Comparison of ENCODE assay signal across 14 cellular contexts in the genomic region with DNA sequence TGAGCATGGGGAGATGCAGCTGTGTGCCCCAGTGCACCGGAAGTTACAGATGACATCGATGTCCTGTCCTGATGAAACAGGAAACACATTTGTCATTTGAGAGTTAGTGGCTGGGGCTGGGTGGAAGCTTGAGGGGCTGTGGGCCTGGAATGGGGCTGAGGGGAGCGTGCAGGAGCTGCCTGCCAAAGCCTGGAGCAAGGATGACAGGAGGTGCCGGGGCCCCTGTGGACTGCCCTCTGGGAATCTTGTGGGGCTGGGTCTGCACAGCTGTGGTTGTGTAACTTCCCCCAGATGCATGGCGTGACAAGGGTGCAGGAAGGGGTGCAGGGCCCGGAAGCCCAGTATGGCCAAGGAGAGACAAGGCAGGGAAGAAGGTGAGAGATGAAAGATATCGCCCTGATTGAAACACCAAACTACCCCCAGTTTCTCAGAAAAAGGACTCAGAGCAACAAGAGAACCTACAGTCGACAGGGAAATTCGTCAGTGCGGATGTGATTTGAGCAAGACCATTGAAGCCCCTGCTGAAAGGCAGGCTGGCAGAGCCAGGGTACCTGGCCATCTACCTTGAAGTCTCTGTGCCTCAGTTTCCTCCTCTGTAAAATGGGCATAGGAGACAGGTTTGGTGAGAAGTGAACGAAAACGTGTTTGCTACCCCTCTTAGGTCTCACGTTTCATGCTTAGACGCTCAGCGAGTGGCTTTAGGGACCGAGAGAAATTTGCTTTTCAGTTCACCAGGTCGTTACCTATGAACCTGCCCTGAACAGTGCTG. TPM values are rescaled to one million over a fixed set of nuclear protein-coding genes. Genes with fewer than 3 reads are reported as not detected.
DNase-seq lines count a peak whose midpoint lies in the region; ATAC-seq and TF ChIP-seq lines count a peak whose summit lies in the region.
"Had no signal": no experiment of that assay in that cellular context is flagged by ENCODE, and none has a peak within 500 bp of the region (broad histone marks: within the 10 kb centered on the region; RNA-seq: fewer than 3 reads in every experiment).

No MANE protein-coding gene starts in this region.

- peaks cover 4% of the 10 kb centered on the region; the same call in 2 of the 3 replicates for H3K9me3 Mint-ChIP-seq in GM23338

- H3K4me1 Mint-ChIP-seq in GM23338 (peaks cover 25% of the 10 kb centered on the region), T-helper 17 cell (peaks cover 27% of the 10 kb centered on the region)

- H4K8ac ChIP-seq in mesendoderm (ENCODE audit: low read depth, low read length): no peak overlapping the region

- H3K36me3 ChIP-seq in GM23338 (ENCODE audit: insufficient read depth) (no peaks in the 10 kb centered on the region), mesendoderm (ENCODE audit: control insufficient read depth, insufficient read depth, low read length) (no peaks in the 10 kb centered on the region)

- H2AFZ ChIP-seq in GM23338: no peak overlapping the region

- TF ChIP-seq CTCF in GM23338 (conservative IDR thresholded peaks at IDR 0.05; ENCODE audit: low read depth in 2 of 2): no peak

- no peak overlapping the region for H3K4ac ChIP-seq in mesendoderm (ENCODE audit: low read depth, low read length)

- no peak overlapping the region for H2BK120ac ChIP-seq in mesendoderm (ENCODE audit: low read depth, low read length)

- no CpG with 5 or more reads among the region's 17 CpGs for WGBS in mesendoderm (ENCODE audit: extremely low coverage, insufficient coverage, low lambda C conversion rate)

- no peak overlapping the region for H2BK5ac ChIP-seq in mesendoderm (ENCODE audit: low read length)

- H3K4me1 ChIP-seq in GM23338 (ENCODE audit: insufficient read depth) (peaks cover 7% of the 10 kb centered on the region), mesendoderm (ENCODE audit: control insufficient read depth, low read depth, low read length) (no peaks in the 10 kb centered on the region)

- H3K79me1 ChIP-seq in mesendoderm (ENCODE audit: low read length): no peaks in the 10 kb centered on the region

- no peaks in the 10 kb centered on the region for H3K9me3 ChIP-seq in T-helper 17 cell (ENCODE audit: control insufficient read depth, low read length, poor library complexity, severe bottlenecking)
- H3K9me3 ChIP-seq: tibial nerve had no signal

- peaks cover 5% of the 10 kb centered on the region; the same call in 1 of the 2 replicates for H3K27me3 ChIP-seq in GM23338 (ENCODE audit: insufficient read depth)
- H3K27me3 ChIP-seq in mesendoderm (ENCODE audit: insufficient read depth, low read length, poor library complexity): no peaks in the 10 kb centered on the region
- H3K27me3 ChIP-seq: tibial nerve had no signal

- H4K5ac ChIP-seq in mesendoderm (ENCODE audit: low read length): no peak overlapping the region

- H3K27ac ChIP-seq in GM23338 (ENCODE audit: low read depth) (no peak overlapping the region), mesendoderm (ENCODE audit: low read depth, low read length) (no peak overlapping the region)
- H3K27ac ChIP-seq: 22Rv1, tibial nerve had no signal

- H3K9ac ChIP-seq in mesendoderm (ENCODE audit: low read length): no peak overlapping the region

- ATAC-seq in GM23338: no peak
- ATAC-seq in T-helper 17 cell: no peak
- no peak for ATAC-seq in GM21529 (IDR thresholded peaks at IDR 0.05; ENCODE audit: unreplicated experiment)

- H3K18ac ChIP-seq in mesendoderm (ENCODE audit: low read length): no peak overlapping the region

- peaks cover 10% of the 10 kb centered on the region for H3F3A ChIP-seq in GM23338 (replicated peaks; ENCODE audit: low read depth)

- H2BK15ac ChIP-seq in mesendoderm (replicated peaks; ENCODE audit: low read depth): no peak overlapping the region

- H3K36me3 Mint-ChIP-seq in GM23338 (ENCODE audit: low read depth): peaks cover 42% of the 10 kb centered on the region
- peaks cover 5% of the 10 kb centered on the region for H3K36me3 Mint-ChIP-seq in T-helper 17 cell (ENCODE audit: low read depth)

- peak overlapping the region; percentile 3 for H3K56ac ChIP-seq in mesendoderm (ENCODE audit: low read length)

- peak; percentile 60 for DNase-seq in NK-92 treated with Interleukin-12 subunit alpha and Interleukin-12 subunit beta, amount 100 ng/mL, for 24 hours (lab: John Stamatoyannopoulos, UW)
- DNase-seq in NK-92 (lab: John Stamatoyannopoulos, UW; ENCODE audit: unreplicated experiment) (no peak), GM23338 (ENCODE audit: low spot score) (no peak), T-helper 17 cell (no peak), mesendoderm (no peak), NCI-H146 (lab: John Stamatoyannopoulos, UW) (no peak), NCI-H2107 (lab: John Stamatoyannopoulos, UW) (no peak)
- DNase-seq: H7, NCI-H774 had no signal

- H4K20me1 ChIP-seq in GM23338 (replicated peaks; ENCODE audit: insufficient read depth): peaks cover 7% of the 10 kb centered on the region; the same call in 1 of the 2 replicates

- no peak overlapping the region for H2AK5ac ChIP-seq in mesendoderm (ENCODE audit: low read length)

- H3K9me2 ChIP-seq in GM23338 (ENCODE audit: insufficient read depth): no peaks in the 10 kb centered on the region

- H3K79me2 ChIP-seq in GM23338 (replicated peaks; ENCODE audit: insufficient read depth) (no peaks in the 10 kb centered on the region; the same call in 1 of the 2 replicates), mesendoderm (ENCODE audit: control insufficient read depth, insufficient read depth, low read length) (no peaks in the 10 kb centered on the region)

- H3K23ac ChIP-seq in mesendoderm (ENCODE audit: low read length): no peak overlapping the region

- H3K4me3 ChIP-seq in GM23338: no peak overlapping the region
- no peak overlapping the region for H3K4me3 ChIP-seq in mesendoderm (ENCODE audit: low read length)
- H3K4me3 ChIP-seq: skin epidermis, tibial nerve had no signal

- H3K27ac Mint-ChIP-seq in GM23338: no peak overlapping the region
- H3K27ac Mint-ChIP-seq in T-helper 17 cell: peak overlapping the region; percentile 74

- peaks cover 14% of the 10 kb centered on the region for H3K27me3 Mint-ChIP-seq in GM23338 (ENCODE audit: insufficient read depth, low read depth, poor library complexity)
- H3K27me3 Mint-ChIP-seq in T-helper 17 cell: no peaks in the 10 kb centered on the region

- H3K4me2 ChIP-seq in GM23338: 0 out of 2 replicates have a peak overlapping the region, but pooled peaks have one; percentile 14
- no peak overlapping the region for H3K4me2 ChIP-seq in mesendoderm (ENCODE audit: low read length)

- H3K4me3 Mint-ChIP-seq in GM23338 (peak overlapping the region; percentile 16; the same call in 1 of the 3 replicates), T-helper 17 cell (peak overlapping the region; percentile 56)

RNA-seq across cellular contexts. Expression of a gene that starts 8.8 kb away (rescaled TPM):
- total RNA-seq in GM23338 (2014; rRNA removed; shearing (Covaris generic)): 15.9 and 18.8 TPM in 2 replicates
- 6.1 and 7.7 TPM in 2 replicates for polyA plus RNA-seq in GM23338 (2016; fragmentation: Nextera tagmentation; extraction: Ambion mirVana)
- total RNA-seq in T-helper 17 cell: 1 to 10 TPM; 1.4 to 1.5 TPM
- polyA plus RNA-seq in mesendoderm (2013, experiment 1 of 2): 8.0 TPM
- polyA plus RNA-seq in mesendoderm (2013, experiment 2 of 2): 8.0 TPM
- polyA plus RNA-seq: neural cell had no signal

RNA-seq across cellular contexts. Expression of a gene that starts 10.3 kb away (rescaled TPM):
- total RNA-seq in GM23338 (2014; rRNA removed; shearing (Covaris generic)): 2.3 TPM in 1 of 2 replicates, not detected in the other
- polyA plus RNA-seq in GM23338 (2016; fragmentation: Nextera tagmentation; extraction: Ambion mirVana): 6.1 and 7.7 TPM in 2 replicates
- 1,000 to 10,000 TPM; 1,099 to 1,147 TPM for total RNA-seq in T-helper 17 cell
- 7.4 TPM for polyA plus RNA-seq in mesendoderm (2013, experiment 1 of 2)
- 6.8 TPM for polyA plus RNA-seq in mesendoderm (2013, experiment 2 of 2)
- polyA plus RNA-seq: neural cell had no signal

RNA-seq across cellular contexts. Expression of a gene that starts 18.4 kb away (rescaled TPM):
- 17.5 and 18.4 TPM in 2 replicates for total RNA-seq in GM23338 (2014; rRNA removed; shearing (Covaris generic))
- 12.7 and 13.4 TPM in 2 replicates for polyA plus RNA-seq in GM23338 (2016; fragmentation: Nextera tagmentation; extraction: Ambion mirVana)
- total RNA-seq in T-helper 17 cell: not detected
- polyA plus RNA-seq in mesendoderm (2013, experiment 1 of 2): 3.4 TPM
- 3.6 TPM for polyA plus RNA-seq in mesendoderm (2013, experiment 2 of 2)
- total RNA-seq: tibial nerve had no signal

RNA-seq across cellular contexts. Expression of a gene that starts 31.3 kb away (rescaled TPM):
- 71.4 and 86.6 TPM in 2 replicates for total RNA-seq in GM23338 (2014; rRNA removed; shearing (Covaris generic))
- 90.6 and 96.1 TPM in 2 replicates for polyA plus RNA-seq in GM23338 (2016; fragmentation: Nextera tagmentation; extraction: Ambion mirVana)
- 10 to 100 TPM; 21.3 to 23.7 TPM for total RNA-seq in T-helper 17 cell
- polyA plus RNA-seq in mesendoderm (2013, experiment 1 of 2): 38.1 TPM
- polyA plus RNA-seq in mesendoderm (2013, experiment 2 of 2): 37.5 TPM

RNA-seq across cellular contexts. Expression of a gene that starts 31.4 kb away (rescaled TPM):
- total RNA-seq in GM23338 (2014; rRNA removed; shearing (Covaris generic)): 17.5 and 30.2 TPM in 2 replicates
- polyA plus RNA-seq in GM23338 (2016; fragmentation: Nextera tagmentation; extraction: Ambion mirVana): 192 and 211 TPM in 2 replicates
- 10 to 100 TPM; 10.6 to 14.4 TPM for total RNA-seq in T-helper 17 cell
- 73.7 TPM for polyA plus RNA-seq in mesendoderm (2013, experiment 1 of 2)
- 75.5 TPM for polyA plus RNA-seq in mesendoderm (2013, experiment 2 of 2)

Comparison
In these comparisons a context has a peak if more than half of its experiments do, and no peak if none do; other contexts are left out.
1. RNA of a gene that starts 10.3 kb away (total RNA-seq): 1,099 to 1,147 TPM in T-helper 17 cell; 2.3 TPM in GM23338; every median in the first group is over 100 times any median in the second.
2. RNA of a gene that starts 18.4 kb away (total RNA-seq): 17.5 to 18.4 TPM in GM23338; not detected in T-helper 17 cell; every median in the first group is over 10 times any median in the second.